9 cellular contexts compared by ENCODE assay signal in genomic region chr4:53706422-53707032, GRCh38.
DNase-seq lines count a peak whose midpoint lies in the region; ATAC-seq, FAIRE-seq and TF ChIP-seq lines count a peak whose summit lies in the region.
"Had no signal": no experiment of that assay in that cellular context is flagged by ENCODE, and none has a peak within 500 bp of the region (broad histone marks: within the 10 kb centered on the region; RNA-seq: fewer than 3 reads in every experiment).

No MANE protein-coding gene starts in this region.

- TF ChIP-seq CTCF in Caco-2 (IDR thresholded peaks at IDR 0.05; ENCODE audit: insufficient read depth in 1 of 2, low read depth in 1 of 2, low read length in 1 of 2, severe bottlenecking in 1 of 2, unreplicated experiment in 1 of 2), result peak; percentile 56 to 57
- TF ChIP-seq CTCF in body of pancreas (IDR thresholded peaks at IDR 0.05), result peak; percentile 34 to 61 (median 57)
- peak; percentile 57 for TF ChIP-seq CTCF in HepG2 (CRISPR knock-in tag; IDR thresholded peaks at IDR 0.05)

- CTCF ChIA-PET in Caco-2 (lab: Charles Lee) (interaction anchor here (0.8 to 1.8 kb wide), 18 partner anchors 9 to 687 kb away, joined by 3 to 16 read pairs (median 4); no protein-coding TSS in a partner anchor), HepG2 (lab: Yijun Ruan, JAX; ENCODE audit: low intra/inter-chr PET ratio, low total read pairs) (interaction anchor here (1.2 to 2.1 kb wide), 3 partner anchors 521 to 528 kb away, joined by 4 to 15 read pairs (median 4); no protein-coding TSS in a partner anchor)

- H3K9me3 ChIP-seq in Caco-2, result no peaks in the 10 kb centered on the region
- no peaks in the 10 kb centered on the region for H3K9me3 ChIP-seq in body of pancreas
- H3K9me3 ChIP-seq in HepG2 (ENCODE audit: low read length), result no peaks in the 10 kb centered on the region

- no peak overlapping the region for H3K9ac ChIP-seq in HepG2 (ENCODE audit: insufficient read depth, low read depth, low read length)

- no peaks in the 10 kb centered on the region for H3K9me3 Mint-ChIP-seq in Caco-2 (ENCODE audit: unreplicated experiment)

- H3K4me1 Mint-ChIP-seq in Caco-2 (ENCODE audit: low read depth, unreplicated experiment), result peaks cover 9% of the 10 kb centered on the region

- in situ Hi-C loops in HepG2 (cut with HindIII; ENCODE audit: extremely low pct_ligation_motif_present, low pct_unique_long_range_greater_than_20kb), result loop anchor here (5.0 kb wide), 1 partner anchor 521 kb away; the partner anchor contains the start of gene PDGFRA

- TF ChIP-seq RAD21 in HepG2 (CRISPR knock-in tag; IDR thresholded peaks at IDR 0.05), result no peak

- POLR2A ChIA-PET in Caco-2 (lab: Charles Lee) (interaction anchor here (0.6 kb wide), 1 partner anchor 527 kb away, joined by 3 read pairs; no protein-coding TSS in a partner anchor), HepG2 (lab: Yijun Ruan, JAX) (no interaction called here)

- peak in 1 of 2 experiments; percentile 59 for DNase-seq in Caco-2
- peak; percentile 59 for DNase-seq in NCI-H1092 treated with DMSO at 0.1 percent for 48 hours (lab: John Stamatoyannopoulos, UW)
- DNase-seq in body of pancreas, result peak in 2 of 4 donors; percentile 16 to 30
- DNase-seq in HepG2 (ENCODE audit: low spot score), result peak; percentile 35
- DNase-seq in D341Med (ENCODE audit: low spot score), result no peak
- DNase-seq in stimulated activated CD8-positive, alpha-beta memory T cell treated with anti-CD3 and anti-CD28 coated beads, Interleukin-4, amount 100 ng/mL, for 48 hours, result no peak
- no peak for DNase-seq in 8988T

- no peaks in the 10 kb centered on the region for H3K36me3 ChIP-seq in Caco-2 (ENCODE audit: control insufficient read depth, insufficient read depth, low read length)
- H3K36me3 ChIP-seq in body of pancreas (replicated peaks in 1 of 2; ENCODE audit: insufficient read depth in 1 of 2, low read depth in 2 of 2), result no peaks in the 10 kb centered on the region
- H3K36me3 ChIP-seq in HepG2 (replicated peaks in 1 of 2; ENCODE audit: control insufficient read depth in 1 of 2, insufficient read depth in 2 of 2, low read length in 2 of 2), result no peaks in the 10 kb centered on the region

- FAIRE-seq in HepG2 (lab: Jason Lieb, UNC), result peak; percentile 78

- H3K27me3 ChIP-seq in Caco-2 (replicated peaks; ENCODE audit: control insufficient read depth, insufficient read depth, low read length) (no peaks in the 10 kb centered on the region), body of pancreas (no peaks in the 10 kb centered on the region), HepG2 (ENCODE audit: control insufficient read depth in 1 of 2, insufficient read depth in 2 of 2, low read length in 2 of 2) (0 out of 5 replicates have a peak, but pooled peaks cover 0 to 4% of the 10 kb centered on the region in 2 experiments)

- no peak for TF ChIP-seq POLR2A in body of pancreas (IDR thresholded peaks at IDR 0.05)
- TF ChIP-seq POLR2A in HepG2 (IDR thresholded peaks at IDR 0.05; ENCODE audit: insufficient read depth in 1 of 2, low read depth in 2 of 2, low read length in 2 of 2), result no peak

- ATAC-seq in GM21528 (IDR thresholded peaks at IDR 0.05; ENCODE audit: low FRiP score, unreplicated experiment), result peak; percentile 35
- peak; percentile 45 for ATAC-seq in body of pancreas
- peak; percentile 35; the same call in 2 of the 3 replicates for ATAC-seq in HepG2
- ATAC-seq: naive thymus-derived CD4-positive, alpha-beta T cell had no signal

- H3K27ac ChIP-seq in body of pancreas (no peak overlapping the region), HepG2 (ENCODE audit: extremely low read length, insufficient read depth, low read length) (no peak overlapping the region)

- no peak overlapping the region for H3K4me2 ChIP-seq in HepG2 (ENCODE audit: low read depth, low read length)

- no peaks in the 10 kb centered on the region for H3K79me2 ChIP-seq in HepG2 (ENCODE audit: insufficient read depth, low read length)

- BruUV-seq in Caco-2 (replicated peaks; lab: Mats Ljungman, UMichigan) (no TSS peak), HepG2 (replicated peaks; lab: Mats Ljungman, UMichigan) (no TSS peak)

- 31 to 33% methylated on average over 8 of the region's 8 CpGs for WGBS in body of pancreas, 2 donors
- 21% methylated on average over 6 of the region's 8 CpGs for whole genome bisulfite sequencing in HepG2 (ENCODE audit: low lambda C conversion rate)

- H3K4me1 ChIP-seq in Caco-2 (no peaks in the 10 kb centered on the region), body of pancreas (peaks cover 8% of the 10 kb centered on the region), HepG2 (ENCODE audit: insufficient read depth, low read length) (peaks cover 19% of the 10 kb centered on the region)

- H3K4me3 Mint-ChIP-seq in Caco-2 (ENCODE audit: unreplicated experiment), result no peak overlapping the region
- H3K4me3 Mint-ChIP-seq: naive thymus-derived CD4-positive, alpha-beta T cell had no signal

- no peaks in the 10 kb centered on the region for H4K20me1 ChIP-seq in HepG2 (ENCODE audit: insufficient read depth, low read length)

- intact Hi-C loops in Caco-2 (cut with micrococcal nuclease; ENCODE audit: unreplicated experiment) (loop anchor here (1.0 to 10.0 kb wide), 4 partner anchors 92 to 522 kb away; partner anchors contain the start of gene PDGFRA), body of pancreas (cut with DNase I) (no loop called here), HepG2 (cut with micrococcal nuclease; ENCODE audit: unreplicated experiment) (loop anchor here (1.0 to 10.0 kb wide), 3 partner anchors 198 to 528 kb away; no protein-coding TSS in a partner anchor)

- no peak overlapping the region for H2AFZ ChIP-seq in HepG2 (ENCODE audit: low read length)

- no peaks in the 10 kb centered on the region for H3K36me3 Mint-ChIP-seq in Caco-2 (ENCODE audit: insufficient read depth, unreplicated experiment)
- H3K36me3 Mint-ChIP-seq: naive thymus-derived CD4-positive, alpha-beta T cell had no signal

- no peak overlapping the region for H3K27ac Mint-ChIP-seq in Caco-2 (ENCODE audit: unreplicated experiment)
- H3K27ac Mint-ChIP-seq: naive thymus-derived CD4-positive, alpha-beta T cell had no signal

- TF ChIP-seq EP300 in HepG2 (IDR thresholded peaks at IDR 0.05; ENCODE audit: low read depth in 2 of 2, low read length in 2 of 2) (no peak), HepG2 (CRISPR knock-in tag; IDR thresholded peaks at IDR 0.05; ENCODE audit: borderline replicate concordance) (no peak)

- H3K27me3 Mint-ChIP-seq in Caco-2 (ENCODE audit: insufficient read depth, unreplicated experiment), result no peaks in the 10 kb centered on the region

- no peak overlapping the region for H3K4me3 ChIP-seq in Caco-2 (ENCODE audit: low read depth, low read length)
- no peak overlapping the region for H3K4me3 ChIP-seq in body of pancreas
- H3K4me3 ChIP-seq in HepG2 (replicated peaks in 1 of 3; ENCODE audit: insufficient read depth in 1 of 3, low read depth in 2 of 3, low read length in 3 of 3), result no peak overlapping the region

TF ChIP-seq in HepG2, 621 proteins besides CTCF, POLR2A, EP300 and RAD21:
- no peak for TF ChIP-seq REST (IDR thresholded peaks at IDR 0.05; ENCODE audit: borderline replicate concordance in 1 of 2, low read depth in 1 of 2, low read length in 2 of 2)
- TF ChIP-seq SMC3 (IDR thresholded peaks at IDR 0.05; ENCODE audit: low read length), result peak; percentile 53
- peak; percentile 60 for TF ChIP-seq STAG1 (CRISPR knock-in tag; IDR thresholded peaks at IDR 0.05)
- no peak for TF ChIP-seq ZNF629 (CRISPR knock-in tag; conservative IDR thresholded peaks at IDR 0.05)

Comparison
In these comparisons a context has a peak if more than half of its experiments do, and no peak if none do; other contexts are left out.
1. DNase-seq: peak in NCI-H1092 treated with DMSO at 0.1 percent for 48 hours (single experiment) and HepG2 (single experiment); none in D341Med (single experiment), stimulated activated CD8-positive, alpha-beta memory T cell treated with anti-CD3 and anti-CD28 coated beads, Interleukin-4, amount 100 ng/mL, for 48 hours (single experiment) and 8988T (single experiment).
2. Peak in every context shown above with its lines, with median percentiles within 50 percentile points of each other: CTCF ChIP-seq and ATAC-seq.